ENCODE assay signal across 9 cellular contexts in genomic region chr1:151838491-151839412, GRCh38. TPM values are rescaled to one million over a fixed set of nuclear protein-coding genes. Genes with fewer than 3 reads are reported as not detected.
DNase-seq lines count a peak whose midpoint lies in the region; ATAC-seq, FAIRE-seq and TF ChIP-seq lines count a peak whose summit lies in the region.
"Had no signal": no experiment of that assay in that cellular context is flagged by ENCODE, and none has a peak within 500 bp of the region (broad histone marks: within the 10 kb centered on the region; RNA-seq: fewer than 3 reads in every experiment).

No MANE protein-coding gene starts in this region.

- no peak; a peak in 1 of 3 replicates for TF ChIP-seq POLR2A in H1 (IDR thresholded peaks at IDR 0.05; ENCODE audit: control extremely low read depth in 1 of 2, low read depth in 2 of 2, low read length in 2 of 2)

- H3K79me1 ChIP-seq in H1 (ENCODE audit: low read depth, low read length): no peaks in the 10 kb centered on the region

- 2% methylated on average over 52 of the region's 93 CpGs; no CpG with 5 or more reads in 1 of the 2 experiments for WGBS in H1 (ENCODE audit: extremely low coverage in 1 of 2, insufficient coverage in 1 of 2, insufficient read length in 1 of 2, insufficient replicate concordance in 2 of 2, low coverage in 1 of 2, low lambda C conversion rate in 2 of 2, missing lambda C conversion rate in 1 of 2), 2 experiments

- TF ChIP-seq EP300 in H1 (IDR thresholded peaks at IDR 0.05; ENCODE audit: borderline replicate concordance in 1 of 2, low read depth in 2 of 2, low read length in 2 of 2) (no peak), neural cell (conservative IDR thresholded peaks at IDR 0.05; ENCODE audit: poor library complexity, severe bottlenecking) (no peak)

- no peak; a peak in 1 of 4 replicates for TF ChIP-seq RAD21 in H1 (IDR thresholded peaks at IDR 0.05 in 1 of 2, conservative IDR thresholded peaks at IDR 0.05 in 1 of 2; ENCODE audit: low read depth in 2 of 2, low read length in 2 of 2)
- TF ChIP-seq RAD21 in neural cell (conservative IDR thresholded peaks at IDR 0.05): no peak

- H3K4ac ChIP-seq in H1 (replicated peaks; ENCODE audit: insufficient read length, low read depth, low read length): no peak overlapping the region

- H4K5ac ChIP-seq in H1 (ENCODE audit: insufficient read length, low read depth, low read length): no peak overlapping the region

- H4K8ac ChIP-seq in H1 (ENCODE audit: extremely low read depth, insufficient read depth, low read length): peak overlapping the region; percentile 74; the same call in 1 of the 2 replicates

- H4K91ac ChIP-seq in H1 (replicated peaks; ENCODE audit: insufficient read length, low read length): peak overlapping the region; percentile 61

- H3K79me2 ChIP-seq in H1 (ENCODE audit: control insufficient read depth in 1 of 2, insufficient read depth in 2 of 2, low read length in 2 of 2) (no peaks in the 10 kb centered on the region), neural cell (replicated peaks; ENCODE audit: insufficient read depth, low read length) (no peaks in the 10 kb centered on the region)

- POLR2A ChIA-PET in CD4-positive, alpha-beta T cell (lab: Charles Lee): interaction anchor here (0.9 to 4.8 kb wide), 8 partner anchors 9 to 379 kb away, joined by 3 to 23 read pairs (median 6); partner anchors contain the start of genes POGZ, TDRKH and THEM4
- POLR2A ChIA-PET in H1 (lab: Charles Lee; ENCODE audit: partially characterized antibody): interaction anchor here (0.6 to 5.0 kb wide), 27 partner anchors 9 to 298 kb away, joined by 3 to 20 read pairs (median 3); partner anchors contain the start of genes CELF3, MRPL9, S100A10 and SNX27

- FAIRE-seq in H1 (lab: Jason Lieb, UNC): no peak
- FAIRE-seq: bronchial epithelial cell had no signal

- H2BK15ac ChIP-seq in H1 (ENCODE audit: low read length): no peak overlapping the region

- H3K27ac ChIP-seq in CD4-positive, alpha-beta T cell (ENCODE audit: low read depth, low read length): peak overlapping the region; percentile 51
- H3K27ac ChIP-seq in H1 (ENCODE audit: low read depth, low read length): no peak overlapping the region
- H3K27ac ChIP-seq in neural cell (ENCODE audit: low read length): no peak overlapping the region

- peaks cover 5% of the 10 kb centered on the region for H3K36me3 ChIP-seq in NT2/D1 (ENCODE audit: insufficient read depth, insufficient read length, low read length)
- no peaks in the 10 kb centered on the region for H3K36me3 ChIP-seq in H1 (ENCODE audit: control insufficient read depth in 2 of 4, insufficient read depth in 4 of 4, low read length in 3 of 4)
- no peaks in the 10 kb centered on the region for H3K36me3 ChIP-seq in neural cell (ENCODE audit: insufficient read depth, low read length)
- no peaks in the 10 kb centered on the region for H3K36me3 ChIP-seq in HAP-1 (replicated peaks)

- H3K23me2 ChIP-seq in H1 (ENCODE audit: low read depth, low read length): peaks cover 23% of the 10 kb centered on the region

- peak overlapping the region; percentile 77 to 93 for H3K4me2 ChIP-seq in H1 (ENCODE audit: insufficient read depth in 1 of 2, low read depth in 2 of 2, low read length in 2 of 2)
- H3K4me2 ChIP-seq in neural cell (ENCODE audit: low read length): no peak overlapping the region

- no peak overlapping the region for H3K23ac ChIP-seq in H1 (ENCODE audit: insufficient read length)

- no peak overlapping the region for H3K56ac ChIP-seq in H1 (replicated peaks; ENCODE audit: insufficient read length, low read depth, low read length)

- H3K14ac ChIP-seq in H1 (ENCODE audit: insufficient read length): no peak overlapping the region

- peak in 1 of 10 experiments; percentile 37 for DNase-seq in CD4-positive, alpha-beta T cell
- DNase-seq in NT2/D1 (ENCODE audit: low read depth, low spot score) (no peak), H1 (ENCODE audit: low read depth in 1 of 2, low spot score in 2 of 2) (peak in 1 of 2 experiments; percentile 72), NOMO-1 (lab: John Stamatoyannopoulos, UW; ENCODE audit: unreplicated experiment in 2 of 2) (no peak), NCI-H226 (no peak), NCI-H2171 (lab: John Stamatoyannopoulos, UW) (no peak), HAP-1 (ENCODE audit: low spot score in 2 of 2) (no peak)

- H4K20me1 ChIP-seq in H1 (replicated peaks in 1 of 2; ENCODE audit: control insufficient read depth in 1 of 2, insufficient read depth in 2 of 2, low read length in 2 of 2): no peaks in the 10 kb centered on the region
- H4K20me1 ChIP-seq in neural cell (ENCODE audit: insufficient read depth): no peaks in the 10 kb centered on the region

- H3K4me1 Mint-ChIP-seq in CD4-positive, alpha-beta T cell (ENCODE audit: low read depth): peaks cover 71% of the 10 kb centered on the region

- no peaks in the 10 kb centered on the region for H3K27me3 ChIP-seq in CD4-positive, alpha-beta T cell (ENCODE audit: control insufficient read depth, insufficient read depth, low read length)
- H3K27me3 ChIP-seq in NT2/D1 (ENCODE audit: insufficient read depth, insufficient read length): peaks cover 25% of the 10 kb centered on the region
- H3K27me3 ChIP-seq in H1 (replicated peaks in 1 of 4; ENCODE audit: control insufficient read depth in 3 of 4, extremely low read depth in 1 of 4, insufficient read depth in 3 of 4, low read length in 3 of 4): peaks cover 10 to 24% (median 21%) of the 10 kb centered on the region in 4 experiments
- H3K27me3 ChIP-seq in neural cell (ENCODE audit: insufficient read depth, low read depth, low read length): peaks cover 57% of the 10 kb centered on the region
- H3K27me3 ChIP-seq in HAP-1 (ENCODE audit: low read depth): no peaks in the 10 kb centered on the region

- no peak overlapping the region for H2BK20ac ChIP-seq in H1 (ENCODE audit: low read length)

- H2BK12ac ChIP-seq in H1 (ENCODE audit: low read depth, low read length): no peak overlapping the region

- TF ChIP-seq CTCF in CD4-positive, alpha-beta T cell (IDR thresholded peaks at IDR 0.05): no peak
- no peak for TF ChIP-seq CTCF in H1 (IDR thresholded peaks at IDR 0.05; ENCODE audit: control extremely low read depth in 1 of 3, insufficient read depth in 1 of 3, low read depth in 1 of 3, low read length in 3 of 3)
- TF ChIP-seq CTCF in neural cell (IDR thresholded peaks at IDR 0.05; ENCODE audit: poor library complexity, severe bottlenecking): no peak

- no peaks in the 10 kb centered on the region for H3F3A ChIP-seq in neural cell (ENCODE audit: insufficient read depth, low read length, poor library complexity, severe bottlenecking)

- no peaks in the 10 kb centered on the region for H3K9me3 Mint-ChIP-seq in CD4-positive, alpha-beta T cell

- H3K18ac ChIP-seq in H1 (ENCODE audit: extremely low read depth, low read length): peak overlapping the region; percentile 75

- in situ Hi-C loops in HAP-1 (cut with MboI; ENCODE audit: low sequenced_read_pairs): no loop called here

- no peaks in the 10 kb centered on the region for H3K27me3 Mint-ChIP-seq in CD4-positive, alpha-beta T cell

- no peak overlapping the region for H2BK120ac ChIP-seq in H1 (replicated peaks; ENCODE audit: low read depth, low read length)

- H3K4me1 ChIP-seq in NT2/D1 (ENCODE audit: insufficient read depth, insufficient read length) (peaks cover 12% of the 10 kb centered on the region), H1 (replicated peaks in 1 of 4; ENCODE audit: control insufficient read depth in 3 of 4, insufficient read depth in 4 of 4, low read length in 3 of 4) (peaks cover 4 to 17% (median 9%) of the 10 kb centered on the region in 4 experiments), HAP-1 (no peaks in the 10 kb centered on the region)

- no peaks in the 10 kb centered on the region for H3K9me2 ChIP-seq in neural cell (ENCODE audit: insufficient read depth, low read length)

- H3K27ac Mint-ChIP-seq in CD4-positive, alpha-beta T cell: peak overlapping the region; percentile 86

- H3K9ac ChIP-seq in NT2/D1 (ENCODE audit: insufficient read length, low read depth) (peak overlapping the region; percentile 92), H1 (replicated peaks in 1 of 4; ENCODE audit: extremely low read depth in 1 of 4, low read depth in 3 of 4, low read length in 3 of 4) (peak overlapping the region in 3 of 4 experiments; percentile 8 to 79 (median 18); a peak in 4 of 7 replicates), neural cell (ENCODE audit: low read length) (no peak overlapping the region)

- H3K9me3 ChIP-seq in CD4-positive, alpha-beta T cell (ENCODE audit: control insufficient read depth, low read length): no peaks in the 10 kb centered on the region
- no peaks in the 10 kb centered on the region for H3K9me3 ChIP-seq in NT2/D1 (ENCODE audit: insufficient read depth, low read length)
- no peaks in the 10 kb centered on the region for H3K9me3 ChIP-seq in H1 (ENCODE audit: insufficient read depth in 2 of 2, low read depth in 1 of 2, low read length in 1 of 2)
- H3K9me3 ChIP-seq in neural cell (ENCODE audit: low read length): no peaks in the 10 kb centered on the region
- no peaks in the 10 kb centered on the region; the same call in 1 of the 2 replicates for H3K9me3 ChIP-seq in HAP-1

- H2BK5ac ChIP-seq in H1 (ENCODE audit: low read depth, low read length): no peak overlapping the region

- H3K4me3 ChIP-seq in NT2/D1 (ENCODE audit: insufficient read length, low read depth): peak overlapping the region; percentile 62
- H3K4me3 ChIP-seq in H1 (ENCODE audit: extremely low read depth in 1 of 4, insufficient read depth in 2 of 4, low read depth in 3 of 4, low read length in 4 of 4): peak overlapping the region; percentile 43 to 69 (median 54)
- H3K4me3 ChIP-seq in neural cell (ENCODE audit: low read length): peak overlapping the region; percentile 33
- H3K4me3 ChIP-seq in HAP-1: no peak overlapping the region

- H3K36me3 Mint-ChIP-seq in CD4-positive, alpha-beta T cell (ENCODE audit: low read depth): no peaks in the 10 kb centered on the region

- ATAC-seq in CD4-positive, alpha-beta T cell (ENCODE audit: poor library complexity): no peak

- peak overlapping the region; percentile 85 for H3K4me3 Mint-ChIP-seq in CD4-positive, alpha-beta T cell

- CTCF ChIA-PET in CD4-positive, alpha-beta T cell (lab: Charles Lee): interaction anchor here (1.2 to 2.1 kb wide), 4 partner anchors 8 to 154 kb away, joined by 3 to 8 read pairs (median 4); partner anchors contain the start of gene TDRKH
- CTCF ChIA-PET in H1 (lab: Charles Lee; ENCODE audit: partially characterized antibody): interaction anchor here (1.2 to 2.2 kb wide), 3 partner anchors 70 to 162 kb away, joined by 3 to 6 read pairs (median 5); no protein-coding TSS in a partner anchor

- H2AFZ ChIP-seq in H1 (ENCODE audit: low read length) (no peak overlapping the region), neural cell (ENCODE audit: low read depth, low read length) (no peak overlapping the region)

- intact Hi-C loops in CD4-positive, alpha-beta T cell (cut with DNase I, micrococcal nuclease): loop anchor here (2.0 to 5.0 kb wide), 2 partner anchors 244 to 381 kb away; partner anchors contain the start of gene POGZ (in 1 of the 2)

- no peak overlapping the region for H2AK5ac ChIP-seq in H1 (ENCODE audit: low read depth, low read length)

RNA-seq across cellular contexts. Expression of gene C2CD4D, which starts 0.9 kb away (rescaled TPM):
- total RNA-seq in CD4-positive, alpha-beta T cell: under 1 TPM; 0.75 to 0.88 TPM
- total RNA-seq in H1 (2021; fragmentation: NEBNext Ultra II Directional; extraction: Animal tissue kit (Norgen Biotek cat#: 25700)): 0.54 and 0.71 TPM in 2 replicates
- polyA plus RNA-seq in H1 (2011; rRNA removed) (0.41 and 0.60 TPM in 2 replicates), neural cell (not detected in 2 replicates)
- 0.58 TPM for polyA plus RNA-seq in H1 (2011; cell fraction: cytosol; rRNA removed)
- polyA plus RNA-seq in H1 (2011; cell fraction: nucleus; rRNA removed): 1.00 TPM
- polyA plus RNA-seq in H1 (2012, experiment 1 of 2): 0.80 to 1.0 TPM (median 0.90 TPM) in 4 replicates
- 0.14 TPM for polyA plus RNA-seq in H1 (2012, experiment 2 of 2)
- polyA plus RNA-seq in H1 (2013, experiment 1 of 2): 0.30 TPM
- polyA plus RNA-seq in H1 (2013, experiment 2 of 2): 0.48 TPM
- not detected in 2 replicates for polyA minus RNA-seq in H1 (2011; rRNA and poly(A)+ RNA removed)
- polyA minus RNA-seq in H1 (2011; cell fraction: cytosol; rRNA and poly(A)+ RNA removed): 0.66 TPM
- 1.6 TPM for polyA minus RNA-seq in H1 (2011; cell fraction: nucleus; rRNA and poly(A)+ RNA removed)
- not detected in 2 replicates for polyA minus RNA-seq in neural cell
- total RNA-seq: bronchial epithelial cell had no signal

RNA-seq across cellular contexts. Expression of gene RORC, which starts 7.2 kb away (rescaled TPM):
- 1 to 10 TPM; 3.6 to 3.7 TPM for total RNA-seq in CD4-positive, alpha-beta T cell
- total RNA-seq in H1 (2021; fragmentation: NEBNext Ultra II Directional; extraction: Animal tissue kit (Norgen Biotek cat#: 25700)): 0.52 and 0.54 TPM in 2 replicates
- polyA plus RNA-seq in H1 (2011; rRNA removed): 0.44 and 0.52 TPM in 2 replicates
- 0.47 TPM for polyA plus RNA-seq in H1 (2011; cell fraction: cytosol; rRNA removed)
- 0.66 TPM for polyA plus RNA-seq in H1 (2011; cell fraction: nucleus; rRNA removed)
- 0.28 to 0.44 TPM (median 0.37 TPM) in 4 replicates for polyA plus RNA-seq in H1 (2012, experiment 1 of 2)
- 0.39 TPM for polyA plus RNA-seq in H1 (2012, experiment 2 of 2)
- polyA plus RNA-seq in H1 (2013, experiment 1 of 2): 0.30 TPM
- 0.28 TPM for polyA plus RNA-seq in H1 (2013, experiment 2 of 2)
- 0.76 and 0.90 TPM in 2 replicates for polyA minus RNA-seq in H1 (2011; rRNA and poly(A)+ RNA removed)
- 0.44 TPM for polyA minus RNA-seq in H1 (2011; cell fraction: cytosol; rRNA and poly(A)+ RNA removed)
- polyA minus RNA-seq in H1 (2011; cell fraction: nucleus; rRNA and poly(A)+ RNA removed): 1.2 TPM
- 0.28 and 0.45 TPM in 2 replicates for polyA plus RNA-seq in neural cell
- 0.49 TPM in 1 of 2 replicates, not detected in the other for polyA minus RNA-seq in neural cell

RNA-seq across cellular contexts. Expression of gene THEM5, which starts 14.8 kb away (rescaled TPM):
- total RNA-seq in CD4-positive, alpha-beta T cell: not detected
- not detected in 2 replicates for total RNA-seq in H1 (2021; fragmentation: NEBNext Ultra II Directional; extraction: Animal tissue kit (Norgen Biotek cat#: 25700))
- not detected in 2 replicates for polyA plus RNA-seq in H1 (2011; rRNA removed)
- not detected for polyA plus RNA-seq in H1 (2011; cell fraction: cytosol; rRNA removed)
- polyA plus RNA-seq in H1 (2011; cell fraction: nucleus; rRNA removed): not detected
- polyA plus RNA-seq in H1 (2012, experiment 1 of 2): 0.29 to 0.50 TPM (median 0.39 TPM) in 4 replicates
- polyA plus RNA-seq in H1 (2012, experiment 2 of 2): not detected
- not detected for polyA plus RNA-seq in H1 (2013, experiment 1 of 2)
- not detected for polyA plus RNA-seq in H1 (2013, experiment 2 of 2)
- polyA minus RNA-seq in H1 (2011; rRNA and poly(A)+ RNA removed): not detected in 2 replicates
- polyA minus RNA-seq in H1 (2011; cell fraction: cytosol; rRNA and poly(A)+ RNA removed): not detected
- not detected for polyA minus RNA-seq in H1 (2011; cell fraction: nucleus; rRNA and poly(A)+ RNA removed)
- polyA plus RNA-seq in neural cell: not detected in 2 replicates
- not detected in 2 replicates for polyA minus RNA-seq in neural cell
- total RNA-seq: bronchial epithelial cell had no signal

RNA-seq across cellular contexts. Expression of gene LINGO4, which starts 33.5 kb away (rescaled TPM):
- total RNA-seq in CD4-positive, alpha-beta T cell: under 1 TPM; 0.06 to 0.16 TPM
- not detected in 2 replicates for total RNA-seq in H1 (2021; fragmentation: NEBNext Ultra II Directional; extraction: Animal tissue kit (Norgen Biotek cat#: 25700))
- polyA plus RNA-seq in H1 (2011; rRNA removed) (0.03 TPM in 1 of 2 replicates, not detected in the other), neural cell (not detected in 2 replicates)
- not detected for polyA plus RNA-seq in H1 (2011; cell fraction: cytosol; rRNA removed)
- not detected for polyA plus RNA-seq in H1 (2011; cell fraction: nucleus; rRNA removed)
- polyA plus RNA-seq in H1 (2012, experiment 1 of 2): 0.05 TPM in 1 of 4 replicates, not detected in the others
- not detected for polyA plus RNA-seq in H1 (2012, experiment 2 of 2)
- not detected for polyA plus RNA-seq in H1 (2013, experiment 1 of 2)
- not detected for polyA plus RNA-seq in H1 (2013, experiment 2 of 2)
- not detected in 2 replicates for polyA minus RNA-seq in H1 (2011; rRNA and poly(A)+ RNA removed)
- not detected for polyA minus RNA-seq in H1 (2011; cell fraction: cytosol; rRNA and poly(A)+ RNA removed)
- polyA minus RNA-seq in H1 (2011; cell fraction: nucleus; rRNA and poly(A)+ RNA removed): 0.30 TPM
- polyA minus RNA-seq in neural cell: not detected in 2 replicates
- total RNA-seq: bronchial epithelial cell had no signal

RNA-seq across cellular contexts. Expression of gene TDRKH, which starts 48.5 kb away (rescaled TPM):
- 1 to 10 TPM; 6.1 to 6.4 TPM for total RNA-seq in CD4-positive, alpha-beta T cell
- total RNA-seq in H1 (2021; fragmentation: NEBNext Ultra II Directional; extraction: Animal tissue kit (Norgen Biotek cat#: 25700)): 23.8 and 26.1 TPM in 2 replicates
- polyA plus RNA-seq in H1 (2011; rRNA removed) (7.7 and 9.9 TPM in 2 replicates), neural cell (19.5 and 26.5 TPM in 2 replicates)
- polyA plus RNA-seq in H1 (2011; cell fraction: cytosol; rRNA removed): 11.5 TPM
- 10.3 TPM for polyA plus RNA-seq in H1 (2011; cell fraction: nucleus; rRNA removed)
- polyA plus RNA-seq in H1 (2012, experiment 1 of 2): 15.2 to 18.5 TPM (median 16.9 TPM) in 4 replicates
- 3.5 TPM for polyA plus RNA-seq in H1 (2012, experiment 2 of 2)
- 15.1 TPM for polyA plus RNA-seq in H1 (2013, experiment 1 of 2)
- 15.0 TPM for polyA plus RNA-seq in H1 (2013, experiment 2 of 2)
- 17.9 and 19.3 TPM in 2 replicates for polyA minus RNA-seq in H1 (2011; rRNA and poly(A)+ RNA removed)
- 8.6 TPM for polyA minus RNA-seq in H1 (2011; cell fraction: cytosol; rRNA and poly(A)+ RNA removed)
- polyA minus RNA-seq in H1 (2011; cell fraction: nucleus; rRNA and poly(A)+ RNA removed): 11.3 TPM
- 24.6 and 28.6 TPM in 2 replicates for polyA minus RNA-seq in neural cell
